27 cellular contexts compared by ENCODE assay signal in genomic region chr17:27836651-27837050, GRCh38. TPM values are rescaled to one million over a fixed set of nuclear protein-coding genes. Genes with fewer than 3 reads are reported as not detected.
"Had no signal": no experiment of that assay in that cellular context is flagged by ENCODE, and none has a peak within 500 bp of the region (broad histone marks: within the 10 kb centered on the region; RNA-seq: fewer than 3 reads in every experiment).

No MANE protein-coding gene starts in this region.

- H3K27me3 ChIP-seq: neutrophil, pancreas, right lobe of liver, sigmoid colon, stomach, tibial artery, transverse colon, upper lobe of right lung, vagina had no signal

- H3K4me1 ChIP-seq: psoas muscle, sigmoid colon, stomach, tibial artery, upper lobe of right lung, vagina had no signal

- H3K27ac ChIP-seq: neutrophil, pancreas, psoas muscle, right lobe of liver, sigmoid colon, stomach, tibial artery, transverse colon, upper lobe of right lung, vagina had no signal

- ATAC-seq: naive thymus-derived CD8-positive, alpha-beta T cell; natural killer cell treated with Interleukin-12 subunit alpha and Interleukin-12 subunit beta and Interleukin-15 and Interleukin-18, amount 100 ng/mL, for 72 hours; pancreas; psoas muscle; right cardiac atrium; right lobe of liver; stimulated activated memory B cell treated with anti-CD40 and anti-IgM and Interleukin-4, amounts not matched to agents 10 μg/mL and 1 μg/mL and 100 μg/mL, for 72 hours; upper lobe of right lung had no signal

- H3K4me3 ChIP-seq: pancreas, psoas muscle, right lobe of liver, sigmoid colon, stomach, tibial artery, transverse colon, upper lobe of right lung, vagina had no signal

- DNase-seq: naive B cell; naive thymus-derived CD8-positive, alpha-beta T cell; nephron progenitor cell; nucleus accumbens; pancreas; posterior cingulate gyrus; psoas muscle; right cardiac atrium; right lobe of liver; sigmoid colon; small intestine; stimulated activated CD4-positive, alpha-beta T cell treated with anti-CD3 and anti-CD28 coated beads, Interleukin-15, amount 100 ng/mL, for 24 hours; stimulated activated CD4-positive, alpha-beta T cell treated with anti-CD3 and anti-CD28 coated beads, Interleukin-2, amount 100 ng/mL, for 24 hours; stimulated activated CD4-positive, alpha-beta T cell treated with anti-CD3 and anti-CD28 coated beads, Interleukin-2, amount 100 ng/mL, for 48 hours; stimulated activated CD4-positive, alpha-beta T cell treated with anti-CD3 and anti-CD28 coated beads, Interleukin-4, amount 100 ng/mL, for 4 hours; stimulated activated CD8-positive, alpha-beta memory T cell treated with anti-CD3 and anti-CD28 coated beads, Interleukin-4, amount 100 ng/mL, for 48 hours; stimulated activated naive CD4-positive, alpha-beta T cell treated with Interleukin-2 at 50 U/mL for 16 hours; stomach; tibial artery; transverse colon; upper lobe of right lung had no signal

- FAIRE-seq: pancreas, small intestine had no signal

- H3K36me3 ChIP-seq: neutrophil, pancreas, right lobe of liver, sigmoid colon, stomach, tibial artery, transverse colon, upper lobe of right lung, vagina had no signal

- H3K9me3 ChIP-seq: neutrophil, pancreas, psoas muscle, right lobe of liver, stomach, tibial artery, transverse colon, upper lobe of right lung, vagina had no signal

RNA-seq across cellular contexts. Expression of gene NOS2, which starts 36.3 kb away (rescaled TPM):
- total RNA-seq: natural killer cell treated with Interleukin-12 subunit alpha and Interleukin-12 subunit beta and Interleukin-15 and Interleukin-18, amount 100 ng/mL, for 72 hours; osteocyte; renal cortical epithelial cell; vagina had no signal
